In the genomic region with DNA sequence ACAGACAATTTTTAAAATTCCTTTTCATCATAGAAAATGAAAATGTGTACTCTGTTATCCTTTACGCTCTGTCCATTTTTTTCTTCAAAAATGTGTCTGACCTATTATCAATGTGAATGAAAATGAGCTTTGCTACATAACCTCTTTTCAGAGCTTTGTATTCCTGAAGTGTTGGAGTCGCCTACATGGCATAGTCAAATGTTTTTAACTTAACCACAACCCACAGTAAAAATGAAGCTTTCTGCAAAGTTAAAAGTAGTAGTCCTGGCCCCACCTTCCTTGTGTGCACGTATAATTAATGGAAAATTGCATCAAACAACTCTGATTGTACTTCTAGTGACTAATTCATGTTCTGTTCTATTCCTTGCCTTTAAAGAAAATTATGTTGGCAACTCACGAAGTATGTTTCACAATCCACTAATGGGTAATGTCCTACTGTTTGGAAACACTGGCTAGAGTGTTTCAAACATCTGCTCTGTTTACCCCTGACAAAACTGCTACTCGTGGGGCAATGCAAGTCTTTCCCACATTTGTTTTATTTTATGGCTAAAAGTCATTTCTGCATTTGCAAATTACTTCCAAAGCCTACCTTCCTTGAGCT, we compare ENCODE assay signal across 16 cellular contexts. TPM values are rescaled to one million over a fixed set of nuclear protein-coding genes. Genes with fewer than 3 reads are reported as not detected.
A peak's percentile ranks its signal among the peaks of the same experiment; 100 is the strongest.
DNase-seq lines count a peak whose midpoint lies in the region; ATAC-seq and TF ChIP-seq lines count a peak whose summit lies in the region.
"Had no signal": no experiment of that assay in that cellular context is flagged by ENCODE, and none has a peak within 500 bp of the region (broad histone marks: within the 10 kb centered on the region; RNA-seq: fewer than 3 reads in every experiment).

No MANE protein-coding gene starts in this region.

- no peaks in the 10 kb centered on the region for H3K27me3 Mint-ChIP-seq in WTC11 (ENCODE audit: low read depth)
- H3K27me3 Mint-ChIP-seq: activated naive CD4-positive, alpha-beta T cell treated with anti-CD3 and anti-CD28 coated beads, Interleukin-2, amount 10 ng/mL, durations not matched to agents 7 days and 5 days had no signal

- H3K27me3 ChIP-seq in IMR-90 (ENCODE audit: control insufficient read depth, insufficient read depth, low read length) (no peaks in the 10 kb centered on the region), gastroesophageal sphincter (no peaks in the 10 kb centered on the region), smooth muscle cell (ENCODE audit: low read depth) (no peaks in the 10 kb centered on the region)
- H3K27me3 ChIP-seq: neural progenitor cell had no signal

- no peak overlapping the region for H2BK120ac ChIP-seq in IMR-90 (ENCODE audit: low read depth, low read length)

- peak; percentile 82 for DNase-seq in IMR-90
- no peak for DNase-seq in WTC11 (ENCODE audit: low spot score)
- no peak for DNase-seq in smooth muscle cell (lab: John Stamatoyannopoulos, UW; ENCODE audit: unreplicated experiment)
- no peak for DNase-seq in DMS79 (lab: John Stamatoyannopoulos, UW)
- DNase-seq in KBM-7: no peak
- no peak for DNase-seq in anterior cingulate cortex (lab: John Stamatoyannopoulos, UW)
- DNase-seq: activated CD4-positive, alpha-beta memory T cell treated with anti-CD3 and anti-CD28 coated beads for 36 hours; activated naive CD4-positive, alpha-beta T cell treated with anti-CD3 and anti-CD28 coated beads, Interleukin-2, amount 10 ng/mL, durations not matched to agents 7 days and 5 days; DND-41; NCI-H1105; NK-92 treated with Interleukin-12 subunit alpha and Interleukin-12 subunit beta, amount 100 ng/mL, for 24 hours; stimulated activated naive CD4-positive, alpha-beta T cell had no signal

- H3K56ac ChIP-seq in IMR-90 (ENCODE audit: extremely low read depth, insufficient read depth, low read length): no peak overlapping the region

- no peak for TF ChIP-seq EP300 in gastroesophageal sphincter (IDR thresholded peaks at IDR 0.05)

- TF ChIP-seq CTCF in IMR-90 (conservative IDR thresholded peaks at IDR 0.05; ENCODE audit: low read depth, low read length) (no peak), WTC11 (IDR thresholded peaks at IDR 0.05) (no peak), gastroesophageal sphincter (IDR thresholded peaks at IDR 0.05) (no peak), smooth muscle cell (IDR thresholded peaks at IDR 0.05; ENCODE audit: borderline replicate concordance, insufficient read depth, poor library complexity, severe bottlenecking) (no peak)

- H3F3A ChIP-seq in smooth muscle cell (ENCODE audit: low read depth): no peaks in the 10 kb centered on the region

- intact Hi-C loops in IMR-90 (cut with micrococcal nuclease): no loop called here

- H3K4me3 Mint-ChIP-seq in WTC11: no peak overlapping the region
- H3K4me3 Mint-ChIP-seq: activated CD4-positive, alpha-beta memory T cell treated with anti-CD3 and anti-CD28 coated beads for 36 hours; activated naive CD4-positive, alpha-beta T cell treated with anti-CD3 and anti-CD28 coated beads, Interleukin-2, amount 10 ng/mL, durations not matched to agents 7 days and 5 days; neural progenitor cell; T-helper 1 cell treated with Interleukin-12 subunit alpha and Interleukin-12 subunit beta and Interleukin-4 antibody, amounts not matched to agents 30 μg/mL and 1 μg/mL, for 36 hours had no signal

- no CpG with 5 or more reads among the region's 5 CpGs for WGBS in IMR-90 (ENCODE audit: extremely low coverage in 2 of 2, insufficient read length in 1 of 2), 2 experiments
- 44 to 60% methylated on average over 5 of the region's 5 CpGs for WGBS in gastroesophageal sphincter (ENCODE audit: low coverage in 1 of 2), 2 donors
- 39% methylated on average over 5 of the region's 5 CpGs for whole genome bisulfite sequencing in smooth muscle cell (ENCODE audit: low lambda C conversion rate)

- TF ChIP-seq RAD21 in IMR-90 (IDR thresholded peaks at IDR 0.05; ENCODE audit: low read length): no peak

- H2AK5ac ChIP-seq in IMR-90 (ENCODE audit: low read depth, low read length): no peak overlapping the region

- peaks cover 8% of the 10 kb centered on the region for H3K4me1 ChIP-seq in IMR-90 (ENCODE audit: control insufficient read depth, insufficient read depth, low read length)
- peaks cover 3 to 36% (median 6%) of the 10 kb centered on the region in 3 donors for H3K4me1 ChIP-seq in gastroesophageal sphincter
- H3K4me1 ChIP-seq in smooth muscle cell (ENCODE audit: low read depth): peaks cover 2% of the 10 kb centered on the region
- H3K4me1 ChIP-seq: neural progenitor cell had no signal

- no peaks in the 10 kb centered on the region for H3K9me1 ChIP-seq in IMR-90 (ENCODE audit: insufficient read depth, low read length)

- H3K4me2 ChIP-seq in IMR-90 (ENCODE audit: low read depth, low read length) (peak overlapping the region; percentile 63), smooth muscle cell (peak overlapping the region; percentile 67)
- H3K4me2 ChIP-seq: neural progenitor cell had no signal

- no peak overlapping the region for H2AFZ ChIP-seq in IMR-90 (replicated peaks; ENCODE audit: low read length, poor library complexity)
- H2AFZ ChIP-seq in smooth muscle cell (ENCODE audit: low read depth): no peak overlapping the region
- H2AFZ ChIP-seq: neural progenitor cell had no signal

- CTCF ChIA-PET in IMR-90 (lab: Yijun Ruan, JAX) (interaction anchor here (0.8 kb wide), 1 partner anchor 18 kb away, joined by 3 read pairs; no protein-coding TSS in a partner anchor), WTC11 (lab: Charles Lee) (interaction anchor here (1.0 to 1.4 kb wide), 2 partner anchors 18 to 92 kb away, joined by 3 to 5 read pairs; no protein-coding TSS in a partner anchor)

- no peaks in the 10 kb centered on the region for H3K9me3 ChIP-seq in IMR-90 (ENCODE audit: control insufficient read depth, insufficient read depth, low read length)
- H3K9me3 ChIP-seq in gastroesophageal sphincter: no peaks in the 10 kb centered on the region
- H3K9me3 ChIP-seq in smooth muscle cell (replicated peaks; ENCODE audit: low read depth): no peaks in the 10 kb centered on the region

- no peak overlapping the region for H3K4me3 ChIP-seq in IMR-90 (ENCODE audit: insufficient read depth, low read depth, low read length)
- H3K4me3 ChIP-seq in gastroesophageal sphincter: no peak overlapping the region
- H3K4me3 ChIP-seq in smooth muscle cell: no peak overlapping the region
- H3K4me3 ChIP-seq: neural progenitor cell had no signal

- no peak overlapping the region for H3K18ac ChIP-seq in IMR-90 (ENCODE audit: low read depth, low read length)

- no peak for TF ChIP-seq POLR2A in IMR-90 (IDR thresholded peaks at IDR 0.05; ENCODE audit: low read depth, low read length)
- no peak for TF ChIP-seq POLR2A in gastroesophageal sphincter (IDR thresholded peaks at IDR 0.05)

- no TSS peak for BruUV-seq in IMR-90 (replicated peaks; lab: Mats Ljungman, UMichigan)

- no peak overlapping the region for H2BK5ac ChIP-seq in IMR-90 (ENCODE audit: low read depth, low read length, poor library complexity, severe bottlenecking)

- dilution Hi-C loops in IMR-90 (cut with HindIII; ENCODE audit: low sequenced_read_pairs, unreplicated experiment): no loop called here

- no peak overlapping the region for H4K8ac ChIP-seq in IMR-90 (ENCODE audit: low read depth in 2 of 2, low read length in 2 of 2)

- no peak overlapping the region for H4K5ac ChIP-seq in IMR-90 (ENCODE audit: low read depth, low read length)

- no peaks in the 10 kb centered on the region for H4K20me1 ChIP-seq in IMR-90 (ENCODE audit: insufficient read depth, low read length)
- no peaks in the 10 kb centered on the region for H4K20me1 ChIP-seq in smooth muscle cell (ENCODE audit: low read depth)

- H3K27ac Mint-ChIP-seq in WTC11: peak overlapping the region; percentile 38; the same call in 1 of the 2 replicates
- H3K27ac Mint-ChIP-seq: activated CD4-positive, alpha-beta memory T cell treated with anti-CD3 and anti-CD28 coated beads for 36 hours; activated naive CD4-positive, alpha-beta T cell treated with anti-CD3 and anti-CD28 coated beads, Interleukin-2, amount 10 ng/mL, durations not matched to agents 7 days and 5 days; neural progenitor cell; T-helper 1 cell treated with Interleukin-12 subunit alpha and Interleukin-12 subunit beta and Interleukin-4 antibody, amounts not matched to agents 30 μg/mL and 1 μg/mL, for 36 hours had no signal

- H2BK20ac ChIP-seq in IMR-90 (ENCODE audit: low read depth, low read length): no peak overlapping the region

- POLR2A ChIA-PET in IMR-90 (lab: Charles Lee; ENCODE audit: unreplicated experiment) (interaction anchor here (0.7 kb wide), 1 partner anchor 19 kb away, joined by 3 read pairs; no protein-coding TSS in a partner anchor), WTC11 (lab: Charles Lee) (interaction anchor here (0.7 kb wide), 1 partner anchor 18 kb away, joined by 3 read pairs; a partner anchor contains a TSS)

- H3K4me1 Mint-ChIP-seq in WTC11: peaks cover 3% of the 10 kb centered on the region; the same call in 1 of the 2 replicates
- H3K4me1 Mint-ChIP-seq: neural progenitor cell had no signal

- in situ Hi-C loops in IMR-90 (cut with MboI; ENCODE audit: low sequenced_read_pairs) (no loop called here), KBM-7 (cut with MboI; ENCODE audit: low pct_unique_long_range_greater_than_20kb, low sequenced_read_pairs) (no loop called here)

- 0 out of 2 replicates have a peak, but pooled peaks cover 3% of the 10 kb centered on the region for H3K36me3 Mint-ChIP-seq in WTC11
- H3K36me3 Mint-ChIP-seq: activated CD4-positive, alpha-beta memory T cell treated with anti-CD3 and anti-CD28 coated beads for 36 hours had no signal

- peaks cover under 1% of the 10 kb centered on the region; the same call in 1 of the 2 replicates for H3K9me3 Mint-ChIP-seq in WTC11
- H3K9me3 Mint-ChIP-seq: activated CD4-positive, alpha-beta memory T cell treated with anti-CD3 and anti-CD28 coated beads for 36 hours; activated naive CD4-positive, alpha-beta T cell treated with anti-CD3 and anti-CD28 coated beads, Interleukin-2, amount 10 ng/mL, durations not matched to agents 7 days and 5 days; T-helper 1 cell treated with Interleukin-12 subunit alpha and Interleukin-12 subunit beta and Interleukin-4 antibody, amounts not matched to agents 30 μg/mL and 1 μg/mL, for 36 hours had no signal

- ATAC-seq in IMR-90 (ENCODE audit: low read depth) (peak; percentile 69), WTC11 (no peak), gastroesophageal sphincter (peak; percentile 89), GM19023 (IDR thresholded peaks at IDR 0.05; ENCODE audit: unreplicated experiment) (no peak)

- H3K27ac ChIP-seq in IMR-90 (ENCODE audit: insufficient read depth, low read length): no peak overlapping the region
- H3K27ac ChIP-seq in gastroesophageal sphincter: peak overlapping the region in 1 of 4 donors; percentile 19
- peak overlapping the region; percentile 3 for H3K27ac ChIP-seq in smooth muscle cell (ENCODE audit: low read depth)
- H3K27ac ChIP-seq: neural progenitor cell had no signal

- H4K91ac ChIP-seq in IMR-90 (ENCODE audit: insufficient read depth, low read depth, low read length): no peak overlapping the region

- no peak overlapping the region for H2AK9ac ChIP-seq in IMR-90 (replicated peaks; ENCODE audit: low read depth, low read length, poor library complexity)

- no peak overlapping the region for H3K4ac ChIP-seq in IMR-90 (ENCODE audit: low read depth, low read length)

- no peak overlapping the region for H2BK15ac ChIP-seq in IMR-90 (ENCODE audit: low read depth, low read length)

- H3K23ac ChIP-seq in IMR-90 (ENCODE audit: low read depth, low read length): no peak overlapping the region

- H3K36me3 ChIP-seq in IMR-90 (ENCODE audit: control insufficient read depth, insufficient read depth, low read length) (no peaks in the 10 kb centered on the region), gastroesophageal sphincter (no peaks in the 10 kb centered on the region), smooth muscle cell (ENCODE audit: low read depth) (no peaks in the 10 kb centered on the region)
- H3K36me3 ChIP-seq: neural progenitor cell had no signal

- H3K9ac ChIP-seq in IMR-90 (ENCODE audit: low read depth, low read length): no peak overlapping the region
- H3K9ac ChIP-seq in smooth muscle cell (ENCODE audit: low read depth): no peak overlapping the region
- H3K9ac ChIP-seq: neural progenitor cell had no signal

- no peaks in the 10 kb centered on the region for H3K79me1 ChIP-seq in IMR-90 (ENCODE audit: low read depth in 1 of 2, low read length in 2 of 2)

- H3K14ac ChIP-seq in IMR-90 (replicated peaks; ENCODE audit: low read depth, low read length): no peak overlapping the region

- no peaks in the 10 kb centered on the region for H3K79me2 ChIP-seq in smooth muscle cell (ENCODE audit: low read depth)

RNA-seq across cellular contexts. Expression of a gene that starts 18.6 kb away (rescaled TPM):
- 88.4 and 98.9 TPM in 2 replicates for total RNA-seq in IMR-90 (2012; rRNA removed)
- polyA plus RNA-seq in IMR-90 (2012; rRNA removed): 52.2 and 77.2 TPM in 2 replicates
- polyA plus RNA-seq in IMR-90 (2012; cell fraction: cytosol; rRNA removed): 30.9 and 42.1 TPM in 2 replicates
- polyA plus RNA-seq in IMR-90 (2012; cell fraction: nucleus; rRNA removed; ENCODE audit: low replicate concordance): 15.8 and 49.8 TPM in 2 replicates
- total RNA-seq in WTC11 (2021): 169 to 240 TPM (median 173 TPM) in 3 replicates
- 1 to 10 TPM; 2.5 to 6.6 (median 4.3) TPM for total RNA-seq in gastroesophageal sphincter
- 70.6 and 94.5 TPM in 2 replicates for total RNA-seq in smooth muscle cell
- polyA plus RNA-seq in smooth muscle cell: 76.4 and 85.1 TPM in 2 replicates

RNA-seq across cellular contexts. Expression of a gene that starts 42.4 kb away (rescaled TPM):
- total RNA-seq in IMR-90 (2012; rRNA removed): 18.3 and 21.4 TPM in 2 replicates
- polyA plus RNA-seq in IMR-90 (2012; rRNA removed): 7.9 and 9.2 TPM in 2 replicates
- polyA plus RNA-seq in IMR-90 (2012; cell fraction: cytosol; rRNA removed): 1.7 and 2.2 TPM in 2 replicates
- 4.6 and 12.0 TPM in 2 replicates for polyA plus RNA-seq in IMR-90 (2012; cell fraction: nucleus; rRNA removed; ENCODE audit: low replicate concordance)
- total RNA-seq in WTC11 (2021): 42.0 to 44.1 TPM (median 44.0 TPM) in 3 replicates
- 10 to 100 TPM in 1 of 4 donors, 1 to 10 TPM in 3; 7.4 to 11.1 (median 9.3) TPM for total RNA-seq in gastroesophageal sphincter
- total RNA-seq in smooth muscle cell: 25.4 and 28.3 TPM in 2 replicates
- polyA plus RNA-seq in smooth muscle cell: 7.9 and 8.2 TPM in 2 replicates

Comparison
In these comparisons a context has a peak if more than half of its experiments do, and no peak if none do; other contexts are left out.
1. ATAC-seq: peak in IMR-90 (single experiment) and gastroesophageal sphincter (single experiment); none in WTC11 (single experiment) and GM19023 (single experiment).